1 cellular context compared by ENCODE assay signal in genomic region chr3:169718415-169718814, GRCh38.
A peak's percentile ranks its signal among the peaks of the same experiment; 100 is the strongest.
TF ChIP-seq lines count a peak whose summit lies in the region.
"Not testable (repeated sequence)": the region's sequence is repeated elsewhere in the genome, so short reads cannot be mapped to it uniquely, and the experiment has no call there.

No MANE protein-coding gene starts in this region.

- POLR2A ChIA-PET in HEK293 (lab: Yijun Ruan, JAX) = not testable (repeated sequence)

- CTCF ChIA-PET in HEK293 (lab: Yijun Ruan, JAX) = not testable (repeated sequence)

- H3K4me3 ChIP-seq in HEK293 (ENCODE audit: low read depth, low read length) = not testable (repeated sequence)

- TF ChIP-seq CTCF in HEK293 (tag by site-specific recombination; IDR thresholded peaks at IDR 0.05) = not testable (repeated sequence)

- not testable (repeated sequence) for H3K36me3 ChIP-seq in HEK293 (ENCODE audit: control insufficient read depth in 2 of 2, insufficient read depth in 1 of 2, low read length in 2 of 2)

- H3K9me3 ChIP-seq in HEK293 (ENCODE audit: control insufficient read depth, insufficient read depth, low read depth, low read length) = not testable (repeated sequence)

- not testable (repeated sequence) for H3K27ac ChIP-seq in HEK293 (ENCODE audit: extremely low read depth, low read depth, low read length)

- H3K4me1 ChIP-seq in HEK293 (ENCODE audit: control insufficient read depth, insufficient read depth, low read length) = not testable (repeated sequence)

TF ChIP-seq in HEK293, 187 proteins besides CTCF, POLR2A, EP300 and RAD21:
- TF ChIP-seq ZNF280D (tag by site-specific recombination; IDR thresholded peaks at IDR 0.05) = 0 out of 2 replicates have a peak, but pooled peaks have one; percentile 67
- peak; percentile 73 for TF ChIP-seq ZNF146 (tag by site-specific recombination; IDR thresholded peaks at IDR 0.05)
